ENCODE assay signal across 33 cellular contexts in the genomic region with DNA sequence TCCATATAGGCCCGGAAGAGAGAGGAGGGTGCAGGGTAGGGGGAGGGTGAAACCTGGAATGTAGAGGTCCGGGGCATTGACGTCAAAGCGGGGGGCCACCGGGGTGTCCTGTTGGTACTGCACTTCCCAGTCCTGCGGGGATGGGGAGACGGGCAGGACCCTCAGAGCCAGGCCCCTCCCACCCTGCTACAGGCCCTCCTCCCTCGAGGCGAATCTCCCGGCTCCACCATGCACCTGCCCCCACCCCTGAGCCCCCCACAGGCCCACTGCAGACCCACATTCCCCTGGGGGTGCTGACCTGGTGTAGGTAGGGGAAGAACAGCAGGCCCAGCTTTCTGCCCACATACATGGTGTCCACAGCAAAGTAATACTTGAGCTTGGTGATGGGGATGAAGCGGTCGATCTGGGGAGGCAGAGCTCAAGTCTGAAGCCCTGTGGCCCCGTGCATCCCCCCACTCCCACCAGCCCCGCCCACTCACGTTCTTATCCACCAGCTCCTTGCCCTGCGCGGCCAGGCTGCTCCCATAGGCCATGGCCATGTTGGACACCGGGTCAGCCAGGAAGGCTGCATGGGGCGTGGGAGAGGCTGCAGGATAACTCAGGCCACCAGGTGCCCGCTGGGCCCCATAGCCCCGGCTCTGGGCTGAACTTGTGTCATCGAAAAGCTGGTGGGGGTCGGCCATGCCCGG.
"Had no signal": no experiment of that assay in that cellular context is flagged by ENCODE, and none has a peak within 500 bp of the region (broad histone marks: within the 10 kb centered on the region; RNA-seq: fewer than 3 reads in every experiment).

No MANE protein-coding gene starts in this region.

- ATAC-seq: activated CD8-positive, alpha-beta memory T cell treated with anti-CD3 and anti-CD28 coated beads, Interleukin-2, amount 10 ng/mL, durations not matched to agents 7 days and 5 days; PC-3 had no signal

- H3K4me2 ChIP-seq: KMS-11 had no signal

- H3K9me3 Mint-ChIP-seq: activated CD4-positive, alpha-beta memory T cell treated with anti-CD3 and anti-CD28 coated beads, Interleukin-2, amount 10 ng/mL, durations not matched to agents 7 days and 5 days; activated naive CD8-positive, alpha-beta T cell treated with anti-CD3 and anti-CD28 coated beads for 36 hours; central memory CD8-positive, alpha-beta T cell had no signal

- DNase-seq: activated CD4-positive, alpha-beta memory T cell treated with anti-CD3 and anti-CD28 coated beads, Interleukin-2, amount 10 ng/mL, durations not matched to agents 7 days and 5 days; activated CD4-positive, alpha-beta T cell treated with anti-CD3 and anti-CD28 coated beads for 1 hour; activated CD4-positive, alpha-beta T cell treated with anti-CD3 and anti-CD28 coated beads for 48 hours; activated CD4-positive, CD25-positive, alpha-beta regulatory T cell; activated CD8-positive, alpha-beta memory T cell treated with anti-CD3 and anti-CD28 coated beads for 24 hours; activated CD8-positive, alpha-beta memory T cell treated with anti-CD3 and anti-CD28 coated beads, Interleukin-2, amount 10 ng/mL, durations not matched to agents 7 days and 5 days; activated CD8-positive, alpha-beta memory T cell treated with anti-CD3 and anti-CD28 coated beads, Interleukin-2, amount 50 U/mL, for 48 hours; activated effector memory CD4-positive, alpha-beta T cell treated with anti-CD3 and anti-CD28 coated beads, Interleukin-2, amount 50 U/mL, for 16 hours; activated naive CD4-positive, alpha-beta T cell; activated naive CD4-positive, alpha-beta T cell treated with anti-CD3 and anti-CD28 coated beads, Interleukin-2, amount 50 U/mL, for 16 hours; activated naive CD8-positive, alpha-beta T cell treated with anti-CD3 and anti-CD28 coated beads for 36 hours; activated T-cell treated with anti-CD3 and anti-CD28 coated beads, Interleukin-2, amount 50 U/mL, for 48 hours; amniotic stem cell; MM.1S; NCI-H1092; NCI-H1436 treated with DMSO at 0.1 percent for 48 hours; NCI-H1694 treated with DMSO at 0.1 percent for 48 hours; NCI-H2029; NCI-H345; NCI-H524 treated with DMSO at 0.1 percent for 48 hours; NCI-H748 treated with DMSO at 0.1 percent for 48 hours; NK-92 treated with Interleukin-12 subunit alpha and Interleukin-12 subunit beta, amount 100 ng/mL, for 24 hours; PC-3; Right ventricle myocardium superior; SW 1271; T-helper 1 cell; T-helper 2 cell; T-helper 9 cell; WERI-Rb-1 had no signal

- H3K4me3 Mint-ChIP-seq: activated CD4-positive, alpha-beta memory T cell treated with anti-CD3 and anti-CD28 coated beads, Interleukin-2, amount 10 ng/mL, durations not matched to agents 7 days and 5 days; activated CD8-positive, alpha-beta memory T cell treated with anti-CD3 and anti-CD28 coated beads, Interleukin-2, amount 10 ng/mL, durations not matched to agents 7 days and 5 days; activated naive CD8-positive, alpha-beta T cell treated with anti-CD3 and anti-CD28 coated beads for 36 hours; central memory CD8-positive, alpha-beta T cell had no signal

- H3K4me3 ChIP-seq: ascending aorta, cardiac muscle cell had no signal

- H3K27me3 ChIP-seq: ascending aorta, cardiac muscle cell had no signal

- H3K36me3 ChIP-seq: cardiac muscle cell had no signal

- H3K4me1 ChIP-seq: ascending aorta had no signal

- H3K9me3 ChIP-seq: ascending aorta had no signal

- H3K9ac ChIP-seq: KMS-11 had no signal

- H3K27ac Mint-ChIP-seq: activated CD4-positive, alpha-beta memory T cell treated with anti-CD3 and anti-CD28 coated beads, Interleukin-2, amount 10 ng/mL, durations not matched to agents 7 days and 5 days; activated naive CD8-positive, alpha-beta T cell treated with anti-CD3 and anti-CD28 coated beads for 36 hours had no signal

- H3K27ac ChIP-seq: ascending aorta, cardiac muscle cell, KMS-11, WERI-Rb-1 had no signal

- H3K27me3 Mint-ChIP-seq: activated CD4-positive, alpha-beta memory T cell treated with anti-CD3 and anti-CD28 coated beads, Interleukin-2, amount 10 ng/mL, durations not matched to agents 7 days and 5 days; activated CD8-positive, alpha-beta memory T cell treated with anti-CD3 and anti-CD28 coated beads, Interleukin-2, amount 10 ng/mL, durations not matched to agents 7 days and 5 days; activated naive CD8-positive, alpha-beta T cell treated with anti-CD3 and anti-CD28 coated beads for 36 hours; central memory CD8-positive, alpha-beta T cell had no signal
